Comparison of ENCODE assay signal across 1 cellular context in genomic region chr3:123028233-123028828, GRCh38.
A peak's percentile ranks its signal among the peaks of the same experiment; 100 is the strongest.
TF ChIP-seq lines count a peak whose summit lies in the region.

No MANE protein-coding gene starts in this region.

TF ChIP-seq in HEK293, 187 proteins besides CTCF, POLR2A, EP300 and RAD21 (continued from another document):
- 0 out of 2 replicates have a peak, but pooled peaks have one; percentile 11 for TF ChIP-seq ZSCAN23 (tag by site-specific recombination; IDR thresholded peaks at IDR 0.05)
- 0 out of 2 replicates have a peak, but pooled peaks have one; percentile 77 for TF ChIP-seq REPIN1 (tag by site-specific recombination; IDR thresholded peaks at IDR 0.05; ENCODE audit: low read depth)
- TF ChIP-seq ZEB2 (tag by site-specific recombination; IDR thresholded peaks at IDR 0.05): peak; percentile 81
- TF ChIP-seq KLF9 (tag by site-specific recombination; IDR thresholded peaks at IDR 0.05; ENCODE audit: low read depth): peak; percentile 7; the same call in 1 of the 2 replicates
- TF ChIP-seq ZNF692 (tag by site-specific recombination; IDR thresholded peaks at IDR 0.05): peak; percentile 71; the same call in 1 of the 2 replicates
- TF ChIP-seq ZNF660 (tag by site-specific recombination; IDR thresholded peaks at IDR 0.05): peak; percentile 52; the same call in 1 of the 2 replicates
- no peak for TF ChIP-seq YY1 (tag by site-specific recombination; IDR thresholded peaks at IDR 0.05)
- TF ChIP-seq ZNF221 (tag by site-specific recombination; IDR thresholded peaks at IDR 0.05; ENCODE audit: borderline replicate concordance): no peak
- TF ChIP-seq KLF7 (tag by site-specific recombination; IDR thresholded peaks at IDR 0.05; ENCODE audit: borderline replicate concordance): peak; percentile 16; the same call in 1 of the 2 replicates
- TF ChIP-seq ZBTB20 (tag by site-specific recombination; IDR thresholded peaks at IDR 0.05): no peak
- TF ChIP-seq ZXDB (tag by site-specific recombination; IDR thresholded peaks at IDR 0.05): peak; percentile 39
- 0 out of 2 replicates have a peak, but pooled peaks have one; percentile 17 for TF ChIP-seq KLF8 (tag by site-specific recombination; IDR thresholded peaks at IDR 0.05)
- TF ChIP-seq TSHZ1 (tag by site-specific recombination; IDR thresholded peaks at IDR 0.05; ENCODE audit: borderline replicate concordance): peak; percentile 7; the same call in 1 of the 2 replicates
- no peak for TF ChIP-seq ZNF132 (tag by site-specific recombination; IDR thresholded peaks at IDR 0.05; ENCODE audit: borderline replicate concordance)
- TF ChIP-seq ZNF600 (tag by site-specific recombination; IDR thresholded peaks at IDR 0.05): peak; percentile 92
- peak; percentile 70 for TF ChIP-seq ZNF654 (tag by site-specific recombination; IDR thresholded peaks at IDR 0.05; ENCODE audit: low read depth)
- peak; percentile 45; the same call in 1 of the 2 replicates for TF ChIP-seq MZF1 (tag by site-specific recombination; IDR thresholded peaks at IDR 0.05; ENCODE audit: borderline replicate concordance)
- no peak for TF ChIP-seq ZNF473 (tag by site-specific recombination; IDR thresholded peaks at IDR 0.05)
- TF ChIP-seq ZNF335 (tag by site-specific recombination; conservative IDR thresholded peaks at IDR 0.05): peak; percentile 78
- TF ChIP-seq ZNF114 (tag by site-specific recombination; IDR thresholded peaks at IDR 0.05): no peak
- TF ChIP-seq ZBTB6 (tag by site-specific recombination; IDR thresholded peaks at IDR 0.05): peak; percentile 49; the same call in 1 of the 2 replicates
- peak; percentile 59 for TF ChIP-seq SP7 (tag by site-specific recombination; IDR thresholded peaks at IDR 0.05)
- no peak for TF ChIP-seq ZNF561 (tag by site-specific recombination; IDR thresholded peaks at IDR 0.05; ENCODE audit: borderline replicate concordance)
- peak; percentile 79 for TF ChIP-seq PRDM10 (tag by site-specific recombination; IDR thresholded peaks at IDR 0.05)
- TF ChIP-seq SALL2 (tag by site-specific recombination; IDR thresholded peaks at IDR 0.05; ENCODE audit: borderline replicate concordance): no peak
